Comparison of ENCODE assay signal across 24 cellular contexts in the genomic region with DNA sequence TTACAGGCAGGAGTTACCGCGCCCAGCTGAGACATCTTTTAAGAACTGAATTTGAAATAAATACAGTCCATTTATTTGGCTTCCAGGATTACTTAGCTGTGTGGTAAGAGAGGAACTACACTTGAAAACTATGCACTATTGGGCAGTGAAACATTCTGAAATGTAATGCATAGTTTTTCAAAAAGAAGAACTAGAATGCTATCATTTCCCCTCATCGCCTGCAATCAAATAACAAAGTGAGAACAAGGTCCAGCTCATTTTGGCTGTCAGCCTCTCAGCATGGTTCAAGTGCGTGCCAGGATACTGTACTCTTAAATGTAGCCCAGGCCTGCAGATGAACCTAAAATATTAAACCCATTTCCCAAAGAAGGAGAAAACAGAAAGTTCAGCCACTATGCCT.
DNase-seq lines count a peak whose midpoint lies in the region; ATAC-seq, FAIRE-seq and TF ChIP-seq lines count a peak whose summit lies in the region.
"Had no signal": no experiment of that assay in that cellular context is flagged by ENCODE, and none has a peak within 500 bp of the region (broad histone marks: within the 10 kb centered on the region; RNA-seq: fewer than 3 reads in every experiment).

No MANE protein-coding gene starts in this region.

- peak overlapping the region; percentile 20 for H3K4me3 Mint-ChIP-seq in dendritic cell treated with granulocyte-macrophage colony-stimulating factor and Interleukin-4, amounts not matched to agents 40 ng/mL and 50 ng/mL, for 4 days
- H3K4me3 Mint-ChIP-seq in CD4-positive, alpha-beta T cell = no peak overlapping the region
- H3K4me3 Mint-ChIP-seq: activated CD4-positive, alpha-beta T cell treated with anti-CD3 and anti-CD28 coated beads for 36 hours; activated T-cell treated with anti-CD3 and anti-CD28 coated beads, Interleukin-2, amount 50 U/mL, for 24 hours; CD8-positive, alpha-beta memory T cell; GM23338; immature natural killer cell; nephron progenitor cell had no signal

- H3K36me3 ChIP-seq in psoas muscle (ENCODE audit: insufficient read depth in 1 of 2, low read depth in 1 of 2) = no peaks in the 10 kb centered on the region
- no peaks in the 10 kb centered on the region for H3K36me3 ChIP-seq in ascending aorta
- H3K36me3 ChIP-seq: colonic mucosa, esophagus muscularis mucosa, SJCRH30 had no signal

- H3K27ac Mint-ChIP-seq in dendritic cell treated with granulocyte-macrophage colony-stimulating factor and Interleukin-4, amounts not matched to agents 40 ng/mL and 50 ng/mL, for 4 days = peak overlapping the region; percentile 76
- no peak overlapping the region for H3K27ac Mint-ChIP-seq in CD4-positive, alpha-beta T cell
- H3K27ac Mint-ChIP-seq: activated CD4-positive, alpha-beta T cell treated with anti-CD3 and anti-CD28 coated beads for 36 hours; activated T-cell treated with anti-CD3 and anti-CD28 coated beads, Interleukin-2, amount 50 U/mL, for 24 hours; CD8-positive, alpha-beta memory T cell; GM23338; immature natural killer cell; nephron progenitor cell had no signal

- peak; percentile 69 for FAIRE-seq in GM12891 (lab: Jason Lieb, UNC)
- FAIRE-seq: frontal cortex had no signal

- TF ChIP-seq POLR2A in GM12891 (IDR thresholded peaks at IDR 0.05; ENCODE audit: low read depth, low read length) = no peak

- POLR2A ChIA-PET in CD4-positive, alpha-beta T cell (lab: Charles Lee) = no interaction called here

- peak overlapping the region; percentile 74 for H3K27ac ChIP-seq in psoas muscle
- H3K27ac ChIP-seq in ascending aorta = peak overlapping the region in 1 of 2 donors; percentile 33
- no peak overlapping the region for H3K27ac ChIP-seq in CD4-positive, alpha-beta T cell (ENCODE audit: low read depth, low read length)
- H3K27ac ChIP-seq: colonic mucosa, esophagus muscularis mucosa, hepatocyte, parathyroid adenoma, SJCRH30 had no signal

- DNase-seq in GM12891 (ENCODE audit: insufficient read length, low spot score) = no peak
- DNase-seq in NOMO-1 treated with dmso at 0.1 percent for 144 hours (lab: John Stamatoyannopoulos, UW; ENCODE audit: unreplicated experiment) = peak; percentile 28
- no peak for DNase-seq in psoas muscle
- no peak for DNase-seq in ascending aorta (ENCODE audit: low spot score in 2 of 2)
- DNase-seq in stimulated activated naive CD4-positive, alpha-beta T cell (lab: John Stamatoyannopoulos, UW) = no peak
- no peak for DNase-seq in CD4-positive, alpha-beta T cell
- DNase-seq: activated CD4-positive, alpha-beta T cell treated with anti-CD3 and anti-CD28 coated beads for 36 hours; activated T-cell treated with anti-CD3 and anti-CD28 coated beads, Interleukin-2, amount 50 U/mL, for 24 hours; CD8-positive, alpha-beta memory T cell; colonic mucosa; DMS153; GF-D8; immature natural killer cell; mucosa of descending colon; NCI-H526; nephron progenitor cell; SJCRH30; trophoblast cell had no signal

- no peaks in the 10 kb centered on the region for H3K9me3 Mint-ChIP-seq in dendritic cell treated with granulocyte-macrophage colony-stimulating factor and Interleukin-4, amounts not matched to agents 40 ng/mL and 50 ng/mL, for 4 days
- no peaks in the 10 kb centered on the region for H3K9me3 Mint-ChIP-seq in CD4-positive, alpha-beta T cell
- H3K9me3 Mint-ChIP-seq: activated T-cell treated with anti-CD3 and anti-CD28 coated beads, Interleukin-2, amount 50 U/mL, for 24 hours; CD8-positive, alpha-beta memory T cell; GM23338; immature natural killer cell had no signal

- intact Hi-C loops in dendritic cell treated with granulocyte-macrophage colony-stimulating factor and Interleukin-4, amounts not matched to agents 40 ng/mL and 50 ng/mL, for 4 days (cut with micrococcal nuclease) = no loop called here
- intact Hi-C loops in psoas muscle (cut with DNase I) = no loop called here
- intact Hi-C loops in ascending aorta (cut with DNase I) = no loop called here
- intact Hi-C loops in CD4-positive, alpha-beta T cell (cut with DNase I, micrococcal nuclease) = no loop called here

- CTCF ChIA-PET in CD4-positive, alpha-beta T cell (lab: Charles Lee) = no interaction called here

- no peaks in the 10 kb centered on the region for H3K36me3 Mint-ChIP-seq in dendritic cell treated with granulocyte-macrophage colony-stimulating factor and Interleukin-4, amounts not matched to agents 40 ng/mL and 50 ng/mL, for 4 days (ENCODE audit: low read depth)
- no peaks in the 10 kb centered on the region for H3K36me3 Mint-ChIP-seq in CD4-positive, alpha-beta T cell (ENCODE audit: low read depth)
- H3K36me3 Mint-ChIP-seq: CD8-positive, alpha-beta memory T cell; immature natural killer cell had no signal

- TF ChIP-seq CTCF in psoas muscle (IDR thresholded peaks at IDR 0.05) (no peak), ascending aorta (IDR thresholded peaks at IDR 0.05) (no peak)
- TF ChIP-seq CTCF in CD4-positive, alpha-beta T cell (IDR thresholded peaks at IDR 0.05) = no peak

- no peaks in the 10 kb centered on the region for H3K27me3 Mint-ChIP-seq in dendritic cell treated with granulocyte-macrophage colony-stimulating factor and Interleukin-4, amounts not matched to agents 40 ng/mL and 50 ng/mL, for 4 days
- no peaks in the 10 kb centered on the region for H3K27me3 Mint-ChIP-seq in CD4-positive, alpha-beta T cell

- H3K4me1 Mint-ChIP-seq in dendritic cell treated with granulocyte-macrophage colony-stimulating factor and Interleukin-4, amounts not matched to agents 40 ng/mL and 50 ng/mL, for 4 days (ENCODE audit: low read depth) = peaks cover 48% of the 10 kb centered on the region
- no peaks in the 10 kb centered on the region for H3K4me1 Mint-ChIP-seq in CD4-positive, alpha-beta T cell (ENCODE audit: low read depth)
- H3K4me1 Mint-ChIP-seq: activated CD4-positive, alpha-beta T cell treated with anti-CD3 and anti-CD28 coated beads for 36 hours; CD8-positive, alpha-beta memory T cell; immature natural killer cell had no signal

- H3K27me3 ChIP-seq in psoas muscle (ENCODE audit: insufficient read depth in 3 of 3, low read length in 2 of 3) (no peaks in the 10 kb centered on the region), ascending aorta (no peaks in the 10 kb centered on the region)
- no peaks in the 10 kb centered on the region for H3K27me3 ChIP-seq in CD4-positive, alpha-beta T cell (ENCODE audit: control insufficient read depth, insufficient read depth, low read length)
- H3K27me3 ChIP-seq: colonic mucosa, esophagus muscularis mucosa, hepatocyte, SJCRH30 had no signal

- ATAC-seq in psoas muscle = peak in 2 of 4 donors; percentile 42 to 49
- no peak for ATAC-seq in CD4-positive, alpha-beta T cell (ENCODE audit: poor library complexity)
- ATAC-seq: activated CD4-positive, alpha-beta T cell treated with anti-CD3 and anti-CD28 coated beads for 36 hours; GM23338; mucosa of descending colon had no signal

- H3K9me3 ChIP-seq in psoas muscle = no peaks in the 10 kb centered on the region
- H3K9me3 ChIP-seq in ascending aorta = no peaks in the 10 kb centered on the region
- no peaks in the 10 kb centered on the region for H3K9me3 ChIP-seq in CD4-positive, alpha-beta T cell (ENCODE audit: control insufficient read depth, low read length)
- H3K9me3 ChIP-seq: colonic mucosa, esophagus muscularis mucosa, mucosa of descending colon, SJCRH30 had no signal

- 38 to 71% (median 47%) methylated on average over 4 of the region's 4 CpGs for WGBS in psoas muscle, 3 donors

- H3K4me3 ChIP-seq in psoas muscle (no peak overlapping the region), ascending aorta (no peak overlapping the region)
- H3K4me3 ChIP-seq: colonic mucosa, esophagus muscularis mucosa, GM23338, hepatocyte, mucosa of descending colon, SJCRH30 had no signal

- H3K4me1 ChIP-seq in psoas muscle (peaks cover 39% of the 10 kb centered on the region), ascending aorta (peaks cover 0 to 8% of the 10 kb centered on the region in 2 donors)
- H3K4me1 ChIP-seq: colonic mucosa, SJCRH30 had no signal

TF ChIP-seq in GM12891, 5 proteins besides CTCF, POLR2A, EP300 and RAD21:
- no peak for TF ChIP-seq TAF1 (IDR thresholded peaks at IDR 0.05; ENCODE audit: low read depth, low read length)
- TF ChIP-seq SPI1 (IDR thresholded peaks at IDR 0.05; ENCODE audit: low read depth, low read length) = peak; percentile 25; the same call in 1 of the 2 replicates
